In the genomic region with DNA sequence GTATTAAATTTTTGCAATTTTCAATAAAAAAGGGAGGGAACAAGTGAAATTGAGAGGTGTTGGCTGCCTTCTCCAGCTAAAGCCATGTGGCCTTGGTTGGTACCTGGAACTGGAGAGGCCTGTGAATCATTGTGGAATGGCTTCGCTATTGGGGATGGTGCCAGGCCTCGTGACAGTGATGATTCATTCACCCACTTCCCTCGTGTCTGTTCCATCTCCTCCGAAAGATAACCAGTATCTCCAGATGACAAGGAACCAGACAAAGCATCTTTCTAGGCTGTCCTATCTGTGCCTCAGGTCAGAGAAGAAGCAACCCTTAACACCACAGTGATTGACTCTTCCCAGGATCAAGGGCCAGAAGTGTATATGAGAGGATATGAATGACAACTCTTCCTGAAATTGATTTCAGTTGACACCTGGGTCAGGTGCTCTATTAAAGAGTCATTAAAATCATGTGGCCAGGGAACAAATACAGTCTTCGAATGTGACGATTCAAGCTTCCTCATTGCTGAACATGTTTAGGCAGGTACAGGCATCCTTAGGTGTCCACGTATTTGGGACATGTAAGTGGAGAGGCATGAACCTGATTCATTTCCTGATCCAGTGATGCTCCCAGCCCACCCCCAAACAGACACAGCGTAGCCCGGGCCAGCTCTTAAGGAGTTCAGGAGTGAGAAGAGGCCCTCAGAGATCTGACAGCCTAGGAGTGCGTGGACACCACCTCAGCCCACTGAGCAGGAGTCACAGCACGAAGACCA, we compare ENCODE assay signal across 13 cellular contexts. TPM values are rescaled to one million over a fixed set of nuclear protein-coding genes. Genes with fewer than 3 reads are reported as not detected.
DNase-seq lines count a peak whose midpoint lies in the region; ATAC-seq and TF ChIP-seq lines count a peak whose summit lies in the region.
"Had no signal": no experiment of that assay in that cellular context is flagged by ENCODE, and none has a peak within 500 bp of the region (broad histone marks: within the 10 kb centered on the region; RNA-seq: fewer than 3 reads in every experiment).

A gene with protein sequence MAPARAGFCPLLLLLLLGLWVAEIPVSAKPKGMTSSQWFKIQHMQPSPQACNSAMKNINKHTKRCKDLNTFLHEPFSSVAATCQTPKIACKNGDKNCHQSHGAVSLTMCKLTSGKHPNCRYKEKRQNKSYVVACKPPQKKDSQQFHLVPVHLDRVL (plus strand): TSS at position 687 of the 758 bp plus-strand sequence. CDS start 631 bp downstream, outside the sequence.

- peaks cover 37% of the 10 kb centered on the region for H3K4me1 Mint-ChIP-seq in MCF 10A (ENCODE audit: insufficient read depth, unreplicated experiment)
- H3K4me1 Mint-ChIP-seq: stimulated activated memory B cell treated with anti-CD40 and anti-IgM and Interleukin-4, amounts not matched to agents 10 μg/mL and 1 μg/mL and 100 μg/mL, for 72 hours had no signal

- H3K27ac ChIP-seq in right lobe of liver = peak within 1 kb of the TSS; percentile 29 to 61 (median 57)
- no peak within 1 kb of the TSS for H3K27ac ChIP-seq in tibial nerve
- H3K27ac ChIP-seq: cardiac muscle cell had no signal

- H3K4me3 Mint-ChIP-seq in MCF 10A (ENCODE audit: unreplicated experiment) = peak within 1 kb of the TSS; percentile 63
- H3K4me3 Mint-ChIP-seq: stimulated activated memory B cell treated with anti-CD40 and anti-IgM and Interleukin-4, amounts not matched to agents 10 μg/mL and 1 μg/mL and 100 μg/mL, for 72 hours had no signal

- no peaks in the 10 kb centered on the region for H3K9me3 Mint-ChIP-seq in MCF 10A (ENCODE audit: unreplicated experiment)
- H3K9me3 Mint-ChIP-seq: stimulated activated memory B cell treated with anti-CD40 and anti-IgM and Interleukin-4, amounts not matched to agents 10 μg/mL and 1 μg/mL and 100 μg/mL, for 72 hours had no signal

- no peaks in the 10 kb centered on the region for H3K27me3 Mint-ChIP-seq in MCF 10A (ENCODE audit: insufficient read depth, unreplicated experiment)

- no peak for TF ChIP-seq CTCF in MCF 10A (IDR thresholded peaks at IDR 0.05; ENCODE audit: unreplicated experiment)
- no peak for TF ChIP-seq CTCF in right lobe of liver (IDR thresholded peaks at IDR 0.05)
- no peak for TF ChIP-seq CTCF in GM13977 (IDR thresholded peaks at IDR 0.05; ENCODE audit: extremely low read depth, insufficient read depth, missing control alignments)
- no peak for TF ChIP-seq CTCF in tibial nerve (IDR thresholded peaks at IDR 0.05)

- H3K4me1 ChIP-seq in right lobe of liver (peaks cover 2 to 84% (median 25%) of the 10 kb centered on the region in 4 donors), tibial nerve (peaks cover 0 to 53% (median 30%) of the 10 kb centered on the region in 4 donors)

- TSS peak; percentile 72 for BruUV-seq in MCF 10A (replicated peaks; lab: Mats Ljungman, UMichigan)

- no peaks in the 10 kb centered on the region for H3K27me3 ChIP-seq in right lobe of liver
- no peaks in the 10 kb centered on the region for H3K27me3 ChIP-seq in tibial nerve
- H3K27me3 ChIP-seq: cardiac muscle cell had no signal

- no peaks in the 10 kb centered on the region for H3K36me3 ChIP-seq in right lobe of liver
- H3K36me3 ChIP-seq in tibial nerve = no peaks in the 10 kb centered on the region
- H3K36me3 ChIP-seq: cardiac muscle cell had no signal

- TF ChIP-seq POLR2A in right lobe of liver (IDR thresholded peaks at IDR 0.05) (no peak), tibial nerve (IDR thresholded peaks at IDR 0.05) (no peak)

- H3K9me3 ChIP-seq in right lobe of liver (no peaks in the 10 kb centered on the region), tibial nerve (no peaks in the 10 kb centered on the region)

- CTCF ChIA-PET in MCF 10A (lab: Yijun Ruan, JAX) = interaction anchor here (0.6 to 7.2 kb wide), 22 partner anchors 9 to 409 kb away, joined by 3 to 391 read pairs (median 20); a partner anchor contains a TSS

- 45% methylated on average over 8 of the region's 11 CpGs for WGBS in right lobe of liver (ENCODE audit: insufficient coverage, low coverage, low lambda C conversion rate, missing lambda C conversion rate)
- WGBS in tibial nerve, 2 donors = 74 to 77% methylated on average over 11 of the region's 11 CpGs

- peak within 1 kb of the TSS in 2 of 3 donors; percentile 0 to 17 for H3K4me3 ChIP-seq in right lobe of liver
- no peak within 1 kb of the TSS for H3K4me3 ChIP-seq in tibial nerve
- H3K4me3 ChIP-seq: cardiac muscle cell had no signal

- POLR2A ChIA-PET in MCF 10A (lab: Yijun Ruan, JAX) = interaction anchor here (0.8 to 3.0 kb wide), 10 partner anchors 21 to 580 kb away, joined by 3 to 40 read pairs (median 4); a partner anchor contains a TSS

- TF ChIP-seq EP300 in tibial nerve (IDR thresholded peaks at IDR 0.05) = no peak

- peak in 2 of 4 donors; percentile 18 to 34 for ATAC-seq in right lobe of liver
- ATAC-seq: stimulated activated memory B cell treated with anti-CD40 and anti-IgM and Interleukin-4, amounts not matched to agents 10 μg/mL and 1 μg/mL and 100 μg/mL, for 72 hours had no signal

- in situ Hi-C loops in GM13977 (cut with MboI; ENCODE audit: low pct_unique_long_range_greater_than_20kb, low sequenced_read_pairs, unreplicated experiment) = no loop called here

- intact Hi-C loops in MCF 10A (cut with micrococcal nuclease) = loop anchor here (2.0 kb wide), 1 partner anchor 71 kb away; no protein-coding TSS in a partner anchor
- intact Hi-C loops in right lobe of liver (cut with DNase I) = no loop called here

- DNase-seq in M059J (ENCODE audit: low read depth) (peak; percentile 60), MCF 10A (ENCODE audit: unreplicated experiment) (peak; percentile 57), right lobe of liver (peak in 1 of 3 donors; percentile 67), superior temporal gyrus (ENCODE audit: extremely low spot score) (peak; percentile 43), GM13977 (ENCODE audit: low spot score) (no peak), SHP77 treated with DMSO at 0.1 percent for 48 hours (lab: John Stamatoyannopoulos, UW) (no peak), tibial nerve (ENCODE audit: low spot score in 2 of 2) (no peak), SKM-1 (lab: John Stamatoyannopoulos, UW; ENCODE audit: unreplicated experiment) (no peak)
- DNase-seq: H7, NCI-H748 treated with DMSO at 0.1 percent for 48 hours, T-helper 1 cell had no signal

- H3K36me3 Mint-ChIP-seq in MCF 10A (ENCODE audit: insufficient read depth, unreplicated experiment) = peaks cover 6% of the 10 kb centered on the region
- H3K36me3 Mint-ChIP-seq: stimulated activated memory B cell treated with anti-CD40 and anti-IgM and Interleukin-4, amounts not matched to agents 10 μg/mL and 1 μg/mL and 100 μg/mL, for 72 hours had no signal

- H3K27ac Mint-ChIP-seq in MCF 10A (ENCODE audit: low read depth, unreplicated experiment) = peak within 1 kb of the TSS; percentile 83
- H3K27ac Mint-ChIP-seq: stimulated activated memory B cell treated with anti-CD40 and anti-IgM and Interleukin-4, amounts not matched to agents 10 μg/mL and 1 μg/mL and 100 μg/mL, for 72 hours had no signal

RNA-seq across cellular contexts. Expression of the gene that starts here (rescaled TPM):
- total RNA-seq in M059J (2014; rRNA removed; shearing (Covaris generic)) = not detected in 2 replicates
- 10.9 and 11.8 TPM in 2 replicates for total RNA-seq in MCF 10A (2022)
- under 1 TPM in 3 of 6 experiments, not detected in 3; 0.18 to 0.31 (median 0.22) TPM for total RNA-seq in right lobe of liver
- not detected for total RNA-seq in tibial nerve
- total RNA-seq: cardiac muscle cell, H7 had no signal

Comparison
In these comparisons a context has a peak if more than half of its experiments do, and no peak if none do; other contexts are left out.
1. Peak in DNase-seq in M059J; RNA of the gene not detected or under 1 TPM.
2. DNase-seq: peak in MCF 10A (single experiment) and superior temporal gyrus (single experiment); none in GM13977 (single experiment), SHP77 treated with DMSO at 0.1 percent for 48 hours (single experiment), tibial nerve (0 of 2) and SKM-1 (single experiment).
3. H3K27ac ChIP-seq: peak in right lobe of liver (3 of 3); none in tibial nerve (0 of 4).
4. H3K4me3 ChIP-seq: peak in right lobe of liver (2 of 3); none in tibial nerve (0 of 4).